10 cellular contexts compared by ENCODE assay signal in the genomic region with DNA sequence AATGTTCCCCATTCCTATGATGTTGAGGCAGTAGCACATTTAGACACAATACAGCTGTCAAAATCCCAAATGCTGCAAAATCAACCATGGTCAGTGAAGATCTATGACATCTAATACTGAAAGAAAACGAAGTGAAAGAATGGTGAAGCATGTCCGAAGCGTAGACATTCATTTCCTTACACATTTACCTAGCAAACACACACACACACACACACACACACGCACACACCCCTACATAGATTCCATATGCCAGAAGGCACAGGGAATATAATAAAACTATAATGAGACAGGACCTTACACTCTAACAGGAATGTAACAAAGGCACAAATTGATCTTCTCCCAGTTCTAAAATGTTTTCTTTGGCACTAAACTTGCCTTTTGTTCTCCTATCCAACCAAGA. TPM values are rescaled to one million over a fixed set of nuclear protein-coding genes. Genes with fewer than 3 reads are reported as not detected.
DNase-seq lines count a peak whose midpoint lies in the region; ATAC-seq and TF ChIP-seq lines count a peak whose summit lies in the region.
"Had no signal": no experiment of that assay in that cellular context is flagged by ENCODE, and none has a peak within 500 bp of the region (broad histone marks: within the 10 kb centered on the region; RNA-seq: fewer than 3 reads in every experiment).

No MANE protein-coding gene starts in this region.

- BruUV-seq in MCF 10A (replicated peaks; lab: Mats Ljungman, UMichigan) = no TSS peak

- H3K27me3 Mint-ChIP-seq in natural killer cell treated with Interleukin-12 subunit alpha and Interleukin-12 subunit beta and Interleukin-15 and Interleukin-18, amount 100 ng/mL, for 72 hours = no peaks in the 10 kb centered on the region
- no peaks in the 10 kb centered on the region for H3K27me3 Mint-ChIP-seq in natural killer cell (ENCODE audit: low read depth in 2 of 2)
- H3K27me3 Mint-ChIP-seq in MCF 10A (ENCODE audit: insufficient read depth, unreplicated experiment) = no peaks in the 10 kb centered on the region
- no peaks in the 10 kb centered on the region for H3K27me3 Mint-ChIP-seq in stimulated activated naive CD8-positive, alpha-beta T cell treated with anti-CD3 and anti-CD28 coated beads, Interleukin-15, amount 100 ng/mL, for 72 hours
- H3K27me3 Mint-ChIP-seq: activated naive CD8-positive, alpha-beta T cell treated with anti-CD3 and anti-CD28 coated beads, Interleukin-2, amount 50 U/mL, for 24 hours had no signal

- POLR2A ChIA-PET in MCF 10A (lab: Yijun Ruan, JAX) = interaction anchor here (0.8 to 9.4 kb wide), 3 partner anchors 15 to 32 kb away, joined by 3 to 83 read pairs (median 6); partner anchors contain the start of gene CCDC6

- peak overlapping the region; percentile 55 for H3K4me3 Mint-ChIP-seq in natural killer cell treated with Interleukin-12 subunit alpha and Interleukin-12 subunit beta and Interleukin-15 and Interleukin-18, amount 100 ng/mL, for 72 hours
- no peak overlapping the region for H3K4me3 Mint-ChIP-seq in natural killer cell
- H3K4me3 Mint-ChIP-seq in MCF 10A (ENCODE audit: unreplicated experiment) = no peak overlapping the region
- no peak overlapping the region for H3K4me3 Mint-ChIP-seq in stimulated activated naive CD8-positive, alpha-beta T cell treated with anti-CD3 and anti-CD28 coated beads, Interleukin-15, amount 100 ng/mL, for 72 hours
- H3K4me3 Mint-ChIP-seq: activated naive CD8-positive, alpha-beta T cell treated with anti-CD3 and anti-CD28 coated beads, Interleukin-2, amount 50 U/mL, for 24 hours had no signal

- H3K36me3 Mint-ChIP-seq in natural killer cell treated with Interleukin-12 subunit alpha and Interleukin-12 subunit beta and Interleukin-15 and Interleukin-18, amount 100 ng/mL, for 72 hours = peaks cover 5% of the 10 kb centered on the region
- H3K36me3 Mint-ChIP-seq in natural killer cell = no peaks in the 10 kb centered on the region
- peaks cover 6% of the 10 kb centered on the region for H3K36me3 Mint-ChIP-seq in MCF 10A (ENCODE audit: insufficient read depth, unreplicated experiment)

- no peak for ATAC-seq in natural killer cell treated with Interleukin-12 subunit alpha and Interleukin-12 subunit beta and Interleukin-15 and Interleukin-18, amount 100 ng/mL, for 72 hours
- no peak for ATAC-seq in natural killer cell
- ATAC-seq in HG03066 (IDR thresholded peaks at IDR 0.05; ENCODE audit: low read depth, unreplicated experiment) = peak; percentile 61
- no peak for ATAC-seq in stimulated activated naive CD8-positive, alpha-beta T cell treated with anti-CD3 and anti-CD28 coated beads, Interleukin-15, amount 100 ng/mL, for 72 hours
- ATAC-seq: activated naive CD8-positive, alpha-beta T cell treated with anti-CD3 and anti-CD28 coated beads, Interleukin-2, amount 50 U/mL, for 24 hours had no signal

- TF ChIP-seq CTCF in natural killer cell (IDR thresholded peaks at IDR 0.05) (no peak), MCF 10A (IDR thresholded peaks at IDR 0.05; ENCODE audit: unreplicated experiment) (no peak)

- DNase-seq in natural killer cell treated with Interleukin-12 subunit alpha and Interleukin-12 subunit beta and Interleukin-15 and Interleukin-18, amount 100 ng/mL, for 72 hours (ENCODE audit: low spot score) = no peak
- DNase-seq in natural killer cell = no peak
- no peak for DNase-seq in MCF 10A (ENCODE audit: unreplicated experiment)
- DNase-seq in stimulated activated naive CD8-positive, alpha-beta T cell treated with anti-CD3 and anti-CD28 coated beads, Interleukin-15, amount 100 ng/mL, for 72 hours = no peak
- no peak for DNase-seq in hypothalamus (lab: John Stamatoyannopoulos, UW)
- no peak for DNase-seq in NOMO-1 treated with DMSO at 0.1 percent for 48 hours (lab: John Stamatoyannopoulos, UW; ENCODE audit: unreplicated experiment)
- DNase-seq in NCI-H2107 (lab: John Stamatoyannopoulos, UW) = no peak
- DNase-seq: activated naive CD8-positive, alpha-beta T cell treated with anti-CD3 and anti-CD28 coated beads, Interleukin-2, amount 50 U/mL, for 24 hours; GF-D8 had no signal

- H3K4me1 Mint-ChIP-seq in natural killer cell treated with Interleukin-12 subunit alpha and Interleukin-12 subunit beta and Interleukin-15 and Interleukin-18, amount 100 ng/mL, for 72 hours (ENCODE audit: low read depth in 2 of 2) = peaks cover 67 to 81% of the 10 kb centered on the region in 2 donors
- peaks cover 56 to 70% of the 10 kb centered on the region in 2 donors for H3K4me1 Mint-ChIP-seq in natural killer cell
- H3K4me1 Mint-ChIP-seq in MCF 10A (ENCODE audit: insufficient read depth, unreplicated experiment) = peaks cover 43% of the 10 kb centered on the region
- peaks cover 80% of the 10 kb centered on the region for H3K4me1 Mint-ChIP-seq in stimulated activated naive CD8-positive, alpha-beta T cell treated with anti-CD3 and anti-CD28 coated beads, Interleukin-15, amount 100 ng/mL, for 72 hours

- intact Hi-C loops in natural killer cell (cut with micrococcal nuclease) (no loop called here), MCF 10A (cut with micrococcal nuclease) (loop anchor here (2.0 kb wide), 1 partner anchor 33 kb away; the partner anchor contains the start of gene CCDC6)

- peak overlapping the region; percentile 41 to 78 for H3K27ac Mint-ChIP-seq in natural killer cell treated with Interleukin-12 subunit alpha and Interleukin-12 subunit beta and Interleukin-15 and Interleukin-18, amount 100 ng/mL, for 72 hours
- H3K27ac Mint-ChIP-seq in natural killer cell (no peak overlapping the region), MCF 10A (ENCODE audit: low read depth, unreplicated experiment) (peak overlapping the region; percentile 81)
- H3K27ac Mint-ChIP-seq in stimulated activated naive CD8-positive, alpha-beta T cell treated with anti-CD3 and anti-CD28 coated beads, Interleukin-15, amount 100 ng/mL, for 72 hours = no peak overlapping the region
- H3K27ac Mint-ChIP-seq: activated naive CD8-positive, alpha-beta T cell treated with anti-CD3 and anti-CD28 coated beads, Interleukin-2, amount 50 U/mL, for 24 hours had no signal

- CTCF ChIA-PET in MCF 10A (lab: Yijun Ruan, JAX) = interaction anchor here (0.8 to 4.1 kb wide), 8 partner anchors 9 to 159 kb away, joined by 3 to 28 read pairs (median 4); partner anchors contain the start of gene CCDC6

- peaks cover 3% of the 10 kb centered on the region for H3K9me3 Mint-ChIP-seq in natural killer cell treated with Interleukin-12 subunit alpha and Interleukin-12 subunit beta and Interleukin-15 and Interleukin-18, amount 100 ng/mL, for 72 hours
- H3K9me3 Mint-ChIP-seq in natural killer cell = no peaks in the 10 kb centered on the region
- H3K9me3 Mint-ChIP-seq in MCF 10A (ENCODE audit: unreplicated experiment) = no peaks in the 10 kb centered on the region
- no peaks in the 10 kb centered on the region for H3K9me3 Mint-ChIP-seq in stimulated activated naive CD8-positive, alpha-beta T cell treated with anti-CD3 and anti-CD28 coated beads, Interleukin-15, amount 100 ng/mL, for 72 hours
- H3K9me3 Mint-ChIP-seq: activated naive CD8-positive, alpha-beta T cell treated with anti-CD3 and anti-CD28 coated beads, Interleukin-2, amount 50 U/mL, for 24 hours had no signal

RNA-seq across cellular contexts. Expression of gene CCDC6, which starts 32.4 kb away (rescaled TPM):
- total RNA-seq in natural killer cell treated with Interleukin-12 subunit alpha and Interleukin-12 subunit beta and Interleukin-15 and Interleukin-18, amount 100 ng/mL, for 72 hours = 100 to 1,000 TPM in 1 of 2 donors, 10 to 100 TPM in 1; 65.7 to 104 TPM
- total RNA-seq in natural killer cell = 10 to 100 TPM; 19.7 to 23.4 (median 20.8) TPM
- total RNA-seq in MCF 10A (2022) = 56.6 and 66.4 TPM in 2 replicates

Comparison
In these comparisons a context has a peak if more than half of its experiments do, and no peak if none do; other contexts are left out.
1. H3K27ac Mint-ChIP-seq: peak in natural killer cell treated with Interleukin-12 subunit alpha and Interleukin-12 subunit beta and Interleukin-15 and Interleukin-18, amount 100 ng/mL, for 72 hours (2 of 2) and MCF 10A (single experiment); none in natural killer cell (0 of 2) and stimulated activated naive CD8-positive, alpha-beta T cell treated with anti-CD3 and anti-CD28 coated beads, Interleukin-15, amount 100 ng/mL, for 72 hours (0 of 2).